8 cellular contexts compared by ENCODE assay signal in the genomic region with DNA sequence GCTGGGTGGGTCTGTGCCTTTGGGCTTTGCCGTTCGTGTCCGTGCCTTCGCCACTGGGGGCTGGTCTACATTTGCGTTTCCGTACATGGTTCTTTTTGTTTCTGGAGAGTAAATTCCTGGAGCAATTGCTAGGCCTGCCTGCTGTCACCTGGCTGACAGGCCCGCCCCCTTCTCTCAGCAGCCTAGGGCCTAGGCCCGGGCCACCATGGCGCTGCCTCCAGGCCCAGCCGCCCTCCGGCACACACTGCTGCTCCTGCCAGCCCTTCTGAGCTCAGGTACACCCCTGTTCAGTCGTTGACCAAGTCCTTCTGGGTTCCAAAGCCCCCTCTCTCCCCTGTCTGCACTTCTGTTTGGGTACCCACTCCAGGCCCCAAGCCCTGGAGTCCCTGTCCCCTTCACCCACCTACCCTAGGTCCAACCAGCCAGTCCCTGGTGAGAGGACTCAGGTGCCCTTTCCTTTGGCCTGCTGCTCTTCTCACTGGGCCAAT. TPM values are rescaled to one million over a fixed set of nuclear protein-coding genes. Genes with fewer than 3 reads are reported as not detected.
DNase-seq lines count a peak whose midpoint lies in the region; ATAC-seq and TF ChIP-seq lines count a peak whose summit lies in the region.

No MANE protein-coding gene starts in this region.

- H3K9me3 ChIP-seq in DOHH2 (ENCODE audit: control insufficient read depth, insufficient read depth, low read length) = no peaks in the 10 kb centered on the region
- H3K9me3 ChIP-seq in SK-N-MC (ENCODE audit: low read depth, low read length) = no peaks in the 10 kb centered on the region
- no peaks in the 10 kb centered on the region for H3K9me3 ChIP-seq in psoas muscle

- 33 to 46% (median 42%) methylated on average over 12 of the region's 12 CpGs for WGBS in psoas muscle, 3 donors

- H3K36me3 ChIP-seq in DOHH2 (ENCODE audit: control insufficient read depth, low read length) = no peaks in the 10 kb centered on the region
- H3K36me3 ChIP-seq in SK-N-MC (ENCODE audit: insufficient read depth, low read length) = no peaks in the 10 kb centered on the region; the same call in 1 of the 2 replicates
- peaks cover 0 to 5% of the 10 kb centered on the region in 2 donors for H3K36me3 ChIP-seq in psoas muscle (ENCODE audit: insufficient read depth in 1 of 2, low read depth in 1 of 2)

- DNase-seq in SK-N-MC (ENCODE audit: low read depth, low spot score) = no peak
- DNase-seq in foreskin fibroblast = no peak
- DNase-seq in psoas muscle = no peak
- DNase-seq in SIG-M5 (lab: John Stamatoyannopoulos, UW) = no peak

- H3K4me1 ChIP-seq in DOHH2 (ENCODE audit: control insufficient read depth, low read length) = peaks cover 18% of the 10 kb centered on the region
- peaks cover 9% of the 10 kb centered on the region for H3K4me1 ChIP-seq in psoas muscle

- H3K9ac ChIP-seq in SK-N-MC (ENCODE audit: insufficient read length) = no peak overlapping the region

- intact Hi-C loops in psoas muscle (cut with DNase I) = loop anchor here (2.0 to 5.0 kb wide), 2 partner anchors 35 to 36 kb away; a partner anchor contains a TSS

- 0 out of 2 replicates have a peak, but pooled peaks cover 3% of the 10 kb centered on the region for H3K27me3 ChIP-seq in DOHH2 (ENCODE audit: control insufficient read depth, low read length)
- no peaks in the 10 kb centered on the region for H3K27me3 ChIP-seq in psoas muscle (ENCODE audit: insufficient read depth in 3 of 3, low read length in 2 of 3)

- H3K9me2 ChIP-seq in DOHH2 (replicated peaks; ENCODE audit: control insufficient read depth, low read length) = no peaks in the 10 kb centered on the region

- H3K27ac ChIP-seq in DOHH2 (ENCODE audit: low read depth, low read length) (no peak overlapping the region), SK-N-MC (no peak overlapping the region), psoas muscle (peak overlapping the region; percentile 80)

- peak overlapping the region; percentile 85 for H3K4me3 ChIP-seq in DOHH2 (ENCODE audit: low read length)
- peak overlapping the region; percentile 88 for H3K4me3 ChIP-seq in SK-N-MC
- peak overlapping the region; percentile 69 to 80 for H3K4me3 ChIP-seq in foreskin fibroblast (ENCODE audit: low read depth in 1 of 2, low read length in 2 of 2)
- H3K4me3 ChIP-seq in psoas muscle = peak overlapping the region; percentile 91

- TF ChIP-seq CTCF in DOHH2 (IDR thresholded peaks at IDR 0.05; ENCODE audit: low read depth, low read length, poor library complexity, severe bottlenecking) = no peak
- TF ChIP-seq CTCF in foreskin fibroblast (IDR thresholded peaks at IDR 0.05; ENCODE audit: low read depth, low read length) = no peak
- TF ChIP-seq CTCF in psoas muscle (IDR thresholded peaks at IDR 0.05) = no peak

- no peaks in the 10 kb centered on the region for H3K79me2 ChIP-seq in DOHH2 (ENCODE audit: control insufficient read depth, low read length)

- no peaks in the 10 kb centered on the region for H4K20me1 ChIP-seq in DOHH2 (ENCODE audit: control insufficient read depth, insufficient read depth, low read depth, low read length)

- ATAC-seq in psoas muscle (no peak), GM18519 (IDR thresholded peaks at IDR 0.05; ENCODE audit: low FRiP score, unreplicated experiment) (no peak), HG03520 (IDR thresholded peaks at IDR 0.05; ENCODE audit: unreplicated experiment) (no peak), GM19351 (IDR thresholded peaks at IDR 0.05; ENCODE audit: unreplicated experiment) (no peak)

- peaks cover 7% of the 10 kb centered on the region for H3F3A ChIP-seq in DOHH2 (ENCODE audit: control insufficient read depth, insufficient read depth)

- peak overlapping the region; percentile 77 for H3K4me2 ChIP-seq in DOHH2 (ENCODE audit: low read length)

RNA-seq across cellular contexts. Expression of a gene that starts 0.6 kb away (rescaled TPM):
- total RNA-seq in psoas muscle = 10 to 100 TPM in 2 of 4 donors, 1 to 10 TPM in 2; 6.3 to 14.7 (median 8.7) TPM
- polyA plus RNA-seq in psoas muscle = 1 to 10 TPM; 1.3 to 8.0 (median 5.9) TPM

RNA-seq across cellular contexts. Expression of a gene that starts 4.4 kb away (rescaled TPM):
- 1 to 10 TPM in 1 of 4 donors, under 1 TPM in 2, not detected in 1; 0.54 to 1.2 (median 0.59) TPM for total RNA-seq in psoas muscle
- polyA plus RNA-seq in psoas muscle = under 1 TPM in 2 of 3 donors, not detected in 1; 0.09 TPM

RNA-seq across cellular contexts. Expression of a gene that starts 34.1 kb away (rescaled TPM):
- 10 to 100 TPM; 10.2 to 16.0 (median 13.4) TPM for total RNA-seq in psoas muscle
- 10 to 100 TPM in 2 of 3 donors, 1 to 10 TPM in 1; 5.1 to 28.5 (median 11.7) TPM for polyA plus RNA-seq in psoas muscle

RNA-seq across cellular contexts. Expression of a gene that starts 40.6 kb away (rescaled TPM):
- total RNA-seq in psoas muscle = 10 to 100 TPM; 54.2 to 65.7 (median 60.1) TPM
- 10 to 100 TPM; 49.4 to 76.3 (median 73.9) TPM for polyA plus RNA-seq in psoas muscle
